1 cellular context compared by ENCODE assay signal in the genomic region with DNA sequence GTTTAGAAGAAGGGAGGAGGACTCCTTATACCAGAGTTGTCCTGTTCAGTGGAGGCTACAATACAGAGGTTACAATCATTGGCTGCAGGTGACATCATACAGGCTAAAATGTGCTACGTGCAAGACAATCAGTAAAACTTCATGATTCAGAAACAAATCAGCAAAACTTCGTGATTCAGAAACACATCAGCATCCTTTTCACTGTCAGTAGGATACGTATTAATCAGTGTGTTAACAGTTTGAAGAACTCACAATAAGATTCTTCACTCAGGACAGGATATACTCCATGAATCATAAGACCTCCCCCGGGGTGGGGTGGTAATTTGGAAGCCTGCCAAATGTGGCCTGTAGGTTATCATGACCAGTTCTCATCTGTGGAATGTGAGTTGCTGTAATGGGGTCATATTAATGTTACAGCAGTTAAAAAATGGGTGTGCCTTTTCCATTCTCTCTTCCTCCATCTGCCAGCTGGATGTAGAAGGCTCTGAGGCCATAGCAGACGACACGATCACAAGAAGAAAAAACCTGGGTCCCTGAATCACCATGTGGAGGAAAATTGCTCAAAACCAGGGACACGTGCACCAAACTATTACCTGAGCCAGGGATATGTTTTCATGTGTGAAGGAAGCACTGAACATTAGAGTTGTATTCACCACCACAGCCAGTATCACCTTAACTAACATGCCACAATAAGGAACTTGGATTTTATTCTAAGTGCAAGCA.
TF ChIP-seq lines count a peak whose summit lies in the region.

No MANE protein-coding gene starts in this region.

TF ChIP-seq in K562, 482 proteins besides CTCF, POLR2A, EP300 and RAD21 (continued from another document and continues in another):
- TF ChIP-seq SP2 (IDR thresholded peaks at IDR 0.05; ENCODE audit: extremely low read depth, low read depth, low read length, poor library complexity, severe bottlenecking): no peak
- TF ChIP-seq RNF219 (CRISPR knock-in tag; IDR thresholded peaks at IDR 0.05): no peak
- TF ChIP-seq CEBPB (tag; IDR thresholded peaks at IDR 0.05): no peak
- TF ChIP-seq THRAP3 (IDR thresholded peaks at IDR 0.05; ENCODE audit: borderline replicate concordance): no peak
- 0 out of 2 replicates have a peak, but pooled peaks have one; percentile 19 for TF ChIP-seq SMARCE1 (IDR thresholded peaks at IDR 0.05)
- TF ChIP-seq TRIM28 (IDR thresholded peaks at IDR 0.05): no peak
- TF ChIP-seq BRCA1 (IDR thresholded peaks at IDR 0.05): no peak
- TF ChIP-seq BRCA1 (CRISPR knock-in tag; IDR thresholded peaks at IDR 0.05): no peak
- no peak for TF ChIP-seq RFX7 (CRISPR knock-in tag; IDR thresholded peaks at IDR 0.05)
- no peak for TF ChIP-seq CBX2 (IDR thresholded peaks at IDR 0.05; ENCODE audit: insufficient read depth, low read length, poor library complexity, severe bottlenecking)
- TF ChIP-seq TARDBP (IDR thresholded peaks at IDR 0.05): no peak
- no peak for TF ChIP-seq HBP1 (CRISPR knock-in tag; IDR thresholded peaks at IDR 0.05)
- no peak for TF ChIP-seq ZNF232 (CRISPR knock-in tag; IDR thresholded peaks at IDR 0.05)
- TF ChIP-seq, protein P1, sequence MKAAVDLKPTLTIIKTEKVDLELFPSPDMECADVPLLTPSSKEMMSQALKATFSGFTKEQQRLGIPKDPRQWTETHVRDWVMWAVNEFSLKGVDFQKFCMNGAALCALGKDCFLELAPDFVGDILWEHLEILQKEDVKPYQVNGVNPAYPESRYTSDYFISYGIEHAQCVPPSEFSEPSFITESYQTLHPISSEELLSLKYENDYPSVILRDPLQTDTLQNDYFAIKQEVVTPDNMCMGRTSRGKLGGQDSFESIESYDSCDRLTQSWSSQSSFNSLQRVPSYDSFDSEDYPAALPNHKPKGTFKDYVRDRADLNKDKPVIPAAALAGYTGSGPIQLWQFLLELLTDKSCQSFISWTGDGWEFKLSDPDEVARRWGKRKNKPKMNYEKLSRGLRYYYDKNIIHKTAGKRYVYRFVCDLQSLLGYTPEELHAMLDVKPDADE (conservative IDR thresholded peaks at IDR 0.05; ENCODE audit: control insufficient read depth, low read depth, low read length): no peak
- no peak for TF ChIP-seq TCF3 (CRISPR knock-in tag; IDR thresholded peaks at IDR 0.05)
- TF ChIP-seq ESRRB (CRISPR knock-in tag; IDR thresholded peaks at IDR 0.05; ENCODE audit: borderline replicate concordance): no peak
- no peak for TF ChIP-seq PYGO2 (tag; IDR thresholded peaks at IDR 0.05)
- TF ChIP-seq RBM22 (IDR thresholded peaks at IDR 0.05; ENCODE audit: low read depth, low read length, poor library complexity, severe bottlenecking): no peak
- TF ChIP-seq NKRF (IDR thresholded peaks at IDR 0.05; ENCODE audit: borderline replicate concordance): no peak
- TF ChIP-seq, protein P2, sequence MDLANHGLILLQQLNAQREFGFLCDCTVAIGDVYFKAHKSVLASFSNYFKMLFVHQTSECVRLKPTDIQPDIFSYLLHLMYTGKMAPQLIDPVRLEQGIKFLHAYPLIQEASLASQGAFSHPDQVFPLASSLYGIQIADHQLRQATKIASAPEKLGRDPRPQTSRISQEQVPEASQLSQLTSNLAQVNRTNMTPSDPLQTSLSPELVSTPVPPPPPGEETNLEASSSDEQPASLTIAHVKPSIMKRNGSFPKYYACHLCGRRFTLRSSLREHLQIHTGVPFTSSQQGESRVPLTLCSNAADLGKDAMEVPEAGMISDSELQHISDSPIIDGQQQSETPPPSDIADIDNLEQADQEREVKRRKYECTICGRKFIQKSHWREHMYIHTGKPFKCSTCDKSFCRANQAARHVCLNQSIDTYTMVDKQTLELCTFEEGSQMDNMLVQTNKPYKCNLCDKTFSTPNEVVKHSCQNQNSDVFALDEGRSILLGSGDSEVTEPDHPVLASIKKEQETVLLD (IDR thresholded peaks at IDR 0.05): no peak
- TF ChIP-seq CBFA2T2 (conservative IDR thresholded peaks at IDR 0.05): peak; percentile 51
- no peak for TF ChIP-seq NFE2L1 (tag; IDR thresholded peaks at IDR 0.05; ENCODE audit: borderline replicate concordance, low read depth)
- peak; percentile 44; the same call in 1 of the 2 replicates for TF ChIP-seq MGA (IDR thresholded peaks at IDR 0.05)
- TF ChIP-seq ZFP30 (CRISPR knock-in tag; IDR thresholded peaks at IDR 0.05; ENCODE audit: borderline replicate concordance): no peak
- TF ChIP-seq ARID3B (CRISPR knock-in tag; IDR thresholded peaks at IDR 0.05; ENCODE audit: borderline replicate concordance): no peak
- TF ChIP-seq FOXA3 (CRISPR knock-in tag; conservative IDR thresholded peaks at IDR 0.05 in 1 of 2, IDR thresholded peaks at IDR 0.05 in 1 of 2): no peak
- TF ChIP-seq, protein P3, sequence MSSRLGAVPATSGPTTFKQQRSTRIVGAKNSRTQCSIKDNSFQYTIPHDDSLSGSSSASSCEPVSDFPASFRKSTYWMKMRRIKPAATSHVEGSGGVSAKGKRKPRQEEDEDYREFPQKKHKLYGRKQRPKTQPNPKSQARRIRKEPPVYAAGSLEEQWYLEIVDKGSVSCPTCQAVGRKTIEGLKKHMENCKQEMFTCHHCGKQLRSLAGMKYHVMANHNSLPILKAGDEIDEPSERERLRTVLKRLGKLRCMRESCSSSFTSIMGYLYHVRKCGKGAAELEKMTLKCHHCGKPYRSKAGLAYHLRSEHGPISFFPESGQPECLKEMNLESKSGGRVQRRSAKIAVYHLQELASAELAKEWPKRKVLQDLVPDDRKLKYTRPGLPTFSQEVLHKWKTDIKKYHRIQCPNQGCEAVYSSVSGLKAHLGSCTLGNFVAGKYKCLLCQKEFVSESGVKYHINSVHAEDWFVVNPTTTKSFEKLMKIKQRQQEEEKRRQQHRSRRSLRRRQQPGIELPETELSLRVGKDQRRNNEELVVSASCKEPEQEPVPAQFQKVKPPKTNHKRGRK (tag; IDR thresholded peaks at IDR 0.05): no peak
